Comparison of ENCODE assay signal across 14 cellular contexts in the genomic region with DNA sequence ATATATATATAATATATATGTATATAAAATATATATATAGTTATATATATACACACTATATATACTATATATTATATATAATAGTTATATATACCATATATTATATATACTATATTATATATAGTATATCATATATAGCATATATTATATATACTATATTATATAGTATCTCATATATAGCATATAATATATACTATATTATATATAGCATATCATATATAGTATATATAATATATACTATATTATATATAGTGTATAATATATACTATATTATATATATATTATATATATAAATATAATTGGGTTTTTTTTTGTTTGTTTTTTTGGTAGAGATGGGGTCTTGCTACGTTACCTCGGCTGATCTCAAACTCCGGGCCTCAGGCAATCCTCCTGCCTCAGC.
"Had no signal": no experiment of that assay in that cellular context is flagged by ENCODE, and none has a peak within 500 bp of the region (broad histone marks: within the 10 kb centered on the region; RNA-seq: fewer than 3 reads in every experiment).

No MANE protein-coding gene starts in this region.

- H3K27ac ChIP-seq: foreskin keratinocyte had no signal

- ATAC-seq: effector memory CD8-positive, alpha-beta T cell; foreskin keratinocyte; left colon; naive thymus-derived CD4-positive, alpha-beta T cell had no signal

- H3K4me3 Mint-ChIP-seq: dendritic cell treated with granulocyte-macrophage colony-stimulating factor and Interleukin-4, amounts not matched to agents 40 ng/mL and 50 ng/mL, for 4 days; effector memory CD8-positive, alpha-beta T cell; naive thymus-derived CD4-positive, alpha-beta T cell had no signal

- DNase-seq: effector memory CD8-positive, alpha-beta T cell; esophagus squamous epithelium; foreskin keratinocyte; left colon; mesendoderm; naive thymus-derived CD4-positive, alpha-beta T cell; nephron progenitor cell; sigmoid colon; stimulated activated CD4-positive, alpha-beta T cell treated with anti-CD3 and anti-CD28 coated beads, Interleukin-12 subunit alpha, Interleukin-12 subunit beta, amount 100 ng/mL, for 4 hours; stimulated activated naive CD4-positive, alpha-beta T cell treated with Interleukin-2 at 50 U/mL for 16 hours; trophoblast cell had no signal

- H3K9me3 ChIP-seq: esophagus squamous epithelium, sigmoid colon had no signal

- H3K4me1 ChIP-seq: foreskin keratinocyte had no signal

- H3K27me3 Mint-ChIP-seq: effector memory CD8-positive, alpha-beta T cell had no signal

- H3K4me3 ChIP-seq: esophagus squamous epithelium, sigmoid colon, skin epidermis had no signal

- H3K9me3 Mint-ChIP-seq: dendritic cell treated with granulocyte-macrophage colony-stimulating factor and Interleukin-4, amounts not matched to agents 40 ng/mL and 50 ng/mL, for 4 days; effector memory CD8-positive, alpha-beta T cell had no signal

- H3K27ac Mint-ChIP-seq: dendritic cell treated with granulocyte-macrophage colony-stimulating factor and Interleukin-4, amounts not matched to agents 40 ng/mL and 50 ng/mL, for 4 days; effector memory CD8-positive, alpha-beta T cell; naive thymus-derived CD4-positive, alpha-beta T cell had no signal

- FAIRE-seq: urothelium cell line had no signal

- H3K36me3 ChIP-seq: esophagus squamous epithelium, sigmoid colon had no signal

- H3K27me3 ChIP-seq: esophagus squamous epithelium, foreskin keratinocyte, sigmoid colon had no signal
